13 cellular contexts compared by ENCODE assay signal in the genomic region with DNA sequence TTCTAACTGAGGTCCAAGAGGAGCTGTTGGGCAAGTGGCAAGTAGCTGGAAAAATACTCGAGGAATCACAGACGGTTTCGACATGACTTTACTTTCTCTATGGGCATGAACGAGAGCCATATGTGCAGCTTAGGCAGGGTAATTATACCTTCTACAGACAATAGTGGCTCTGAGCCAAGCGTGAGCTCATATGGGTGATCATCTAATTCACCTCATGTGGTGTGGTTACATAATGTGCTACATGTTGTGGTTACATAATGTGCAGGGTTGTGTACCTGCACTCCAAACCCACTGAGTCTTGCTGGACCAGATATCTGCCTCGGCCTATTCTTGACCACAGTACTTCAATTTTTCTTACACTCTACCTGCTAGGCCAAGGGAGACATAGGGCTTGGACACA.
"Had no signal": no experiment of that assay in that cellular context is flagged by ENCODE, and none has a peak within 500 bp of the region (broad histone marks: within the 10 kb centered on the region; RNA-seq: fewer than 3 reads in every experiment).

No MANE protein-coding gene starts in this region.

- H3K27ac ChIP-seq: cardiac muscle cell, esophagus muscularis mucosa, left lung, tibial nerve had no signal

- H3K4me1 Mint-ChIP-seq: activated naive CD4-positive, alpha-beta T cell treated with anti-CD3 and anti-CD28 coated beads, Interleukin-2, amount 10 ng/mL, durations not matched to agents 7 days and 5 days; activated T-helper 17 cell treated with anti-CD3 and anti-CD28 coated beads, Interleukin-2, amount 50 U/mL, for 72 hours; memory B cell; natural killer cell; stimulated activated memory B cell treated with anti-CD40 and anti-IgM and Interleukin-4, amounts not matched to agents 10 μg/mL and 1 μg/mL and 100 μg/mL, for 72 hours had no signal

- ATAC-seq: activated T-helper 17 cell treated with anti-CD3 and anti-CD28 coated beads, Interleukin-2, amount 50 U/mL, for 72 hours; left lung; natural killer cell; stimulated activated memory B cell treated with anti-CD40 and anti-IgM and Interleukin-4, amounts not matched to agents 10 μg/mL and 1 μg/mL and 100 μg/mL, for 72 hours had no signal

- H3K27me3 Mint-ChIP-seq: activated naive CD4-positive, alpha-beta T cell treated with anti-CD3 and anti-CD28 coated beads, Interleukin-2, amount 10 ng/mL, durations not matched to agents 7 days and 5 days; activated T-helper 17 cell treated with anti-CD3 and anti-CD28 coated beads, Interleukin-2, amount 50 U/mL, for 72 hours; memory B cell; stimulated activated memory B cell treated with anti-CD40 and anti-IgM and Interleukin-4, amounts not matched to agents 10 μg/mL and 1 μg/mL and 100 μg/mL, for 72 hours had no signal

- H3K4me3 Mint-ChIP-seq: activated naive CD4-positive, alpha-beta T cell treated with anti-CD3 and anti-CD28 coated beads, Interleukin-2, amount 10 ng/mL, durations not matched to agents 7 days and 5 days; activated T-helper 17 cell treated with anti-CD3 and anti-CD28 coated beads, Interleukin-2, amount 50 U/mL, for 72 hours; memory B cell; natural killer cell; stimulated activated memory B cell treated with anti-CD40 and anti-IgM and Interleukin-4, amounts not matched to agents 10 μg/mL and 1 μg/mL and 100 μg/mL, for 72 hours had no signal

- DNase-seq: activated CD4-positive, alpha-beta T cell treated with anti-CD3 and anti-CD28 coated beads for 48 hours; activated naive CD4-positive, alpha-beta T cell treated with anti-CD3 and anti-CD28 coated beads, Interleukin-2, amount 10 ng/mL, durations not matched to agents 7 days and 5 days; foreskin melanocyte; natural killer cell; posterior cingulate gyrus; small intestine had no signal

- H3K27ac Mint-ChIP-seq: activated naive CD4-positive, alpha-beta T cell treated with anti-CD3 and anti-CD28 coated beads, Interleukin-2, amount 10 ng/mL, durations not matched to agents 7 days and 5 days; activated T-helper 17 cell treated with anti-CD3 and anti-CD28 coated beads, Interleukin-2, amount 50 U/mL, for 72 hours; memory B cell; natural killer cell; stimulated activated memory B cell treated with anti-CD40 and anti-IgM and Interleukin-4, amounts not matched to agents 10 μg/mL and 1 μg/mL and 100 μg/mL, for 72 hours had no signal

- H3K36me3 Mint-ChIP-seq: activated naive CD4-positive, alpha-beta T cell treated with anti-CD3 and anti-CD28 coated beads, Interleukin-2, amount 10 ng/mL, durations not matched to agents 7 days and 5 days; memory B cell; natural killer cell; stimulated activated memory B cell treated with anti-CD40 and anti-IgM and Interleukin-4, amounts not matched to agents 10 μg/mL and 1 μg/mL and 100 μg/mL, for 72 hours had no signal

- H3K4me1 ChIP-seq: esophagus muscularis mucosa, left lung, tibial nerve had no signal

- H3K27me3 ChIP-seq: cardiac muscle cell, esophagus muscularis mucosa, left lung, tibial nerve had no signal
